8 cellular contexts compared by ENCODE assay signal in genomic region chr12:122895757-122896636, GRCh38. TPM values are rescaled to one million over a fixed set of nuclear protein-coding genes. Genes with fewer than 3 reads are reported as not detected.
DNase-seq lines count a peak whose midpoint lies in the region; ATAC-seq, FAIRE-seq and TF ChIP-seq lines count a peak whose summit lies in the region.

Gene VPS37B (minus strand): TSS chr12:122896124. CDS start chr12:122896062, 62 bp downstream.

- H3K9ac ChIP-seq in ES-I3 (ENCODE audit: low read depth, low read length), result peak within 1 kb of the TSS; percentile 94

- H3K27me3 ChIP-seq in lower lobe of right lung (ENCODE audit: low read depth), result no peaks in the 10 kb centered on the region

- H3K36me3 Mint-ChIP-seq in activated CD8-positive, alpha-beta T cell treated with anti-CD3 and anti-CD28 coated beads, Interleukin-2, amount 10 ng/mL, durations not matched to agents 7 days and 5 days (ENCODE audit: low read depth), result peaks cover 27% of the 10 kb centered on the region

- H3K9me3 Mint-ChIP-seq in activated CD8-positive, alpha-beta T cell treated with anti-CD3 and anti-CD28 coated beads, Interleukin-2, amount 10 ng/mL, durations not matched to agents 7 days and 5 days (ENCODE audit: insufficient read depth), result peaks cover 5% of the 10 kb centered on the region

- POLR2A ChIA-PET in activated CD8-positive, alpha-beta T cell treated with anti-CD3 and anti-CD28 coated beads, Interleukin-2, amount 10 ng/mL, durations not matched to agents 7 days and 5 days (lab: Charles Lee), result interaction anchor here (0.9 to 1.5 kb wide), 5 partner anchors 8 to 78 kb away, joined by 3 to 7 read pairs (median 4); no protein-coding TSS in a partner anchor

- peak; percentile 71 for DNase-seq in NCI-H460 (ENCODE audit: extremely low read depth, low read depth)
- DNase-seq in activated CD8-positive, alpha-beta T cell treated with anti-CD3 and anti-CD28 coated beads, Interleukin-2, amount 10 ng/mL, durations not matched to agents 7 days and 5 days, result peak; percentile 91
- DNase-seq in ecto neural progenitor cell (ENCODE audit: low spot score), result peak; percentile 93
- peak; percentile 89 for DNase-seq in lower lobe of right lung
- DNase-seq in stimulated activated CD4-positive, alpha-beta T cell treated with anti-CD3 and anti-CD28 coated beads, Interleukin-4, amount 100 ng/mL, for 48 hours (ENCODE audit: low read depth in 2 of 2), result peak; percentile 73 to 85
- no peak for DNase-seq in GM19239 (ENCODE audit: insufficient read length, low spot score)

- intact Hi-C loops in lower lobe of right lung (cut with DNase I), result no loop called here

- no peaks in the 10 kb centered on the region for H3K27me3 Mint-ChIP-seq in activated CD8-positive, alpha-beta T cell treated with anti-CD3 and anti-CD28 coated beads, Interleukin-2, amount 10 ng/mL, durations not matched to agents 7 days and 5 days (ENCODE audit: low read depth)

- H3K4me3 ChIP-seq in lower lobe of right lung, result peak within 1 kb of the TSS; percentile 74

- H3K27ac Mint-ChIP-seq in activated CD8-positive, alpha-beta T cell treated with anti-CD3 and anti-CD28 coated beads, Interleukin-2, amount 10 ng/mL, durations not matched to agents 7 days and 5 days, result peak within 1 kb of the TSS; percentile 90

- H3K4me3 Mint-ChIP-seq in activated CD8-positive, alpha-beta T cell treated with anti-CD3 and anti-CD28 coated beads, Interleukin-2, amount 10 ng/mL, durations not matched to agents 7 days and 5 days, result peak within 1 kb of the TSS; percentile 85

- H3K4me1 ChIP-seq in ES-I3 (ENCODE audit: insufficient read depth, low read length) (peaks cover 24% of the 10 kb centered on the region), lower lobe of right lung (peaks cover 45% of the 10 kb centered on the region)

- CTCF ChIA-PET in activated CD8-positive, alpha-beta T cell treated with anti-CD3 and anti-CD28 coated beads, Interleukin-2, amount 10 ng/mL, durations not matched to agents 7 days and 5 days (lab: Charles Lee), result interaction anchor here (0.7 to 1.5 kb wide), 2 partner anchors 15 to 51 kb away, joined by 3 to 5 read pairs; no protein-coding TSS in a partner anchor

- peaks cover 90% of the 10 kb centered on the region for H3K4me1 Mint-ChIP-seq in activated CD8-positive, alpha-beta T cell treated with anti-CD3 and anti-CD28 coated beads, Interleukin-2, amount 10 ng/mL, durations not matched to agents 7 days and 5 days (ENCODE audit: low read depth)

- H3K9me3 ChIP-seq in ES-I3 (ENCODE audit: control insufficient read depth, insufficient read depth, low read length), result no peaks in the 10 kb centered on the region
- H3K9me3 ChIP-seq in lower lobe of right lung, result no peaks in the 10 kb centered on the region

- peak within 1 kb of the TSS; percentile 94 for H3K27ac ChIP-seq in lower lobe of right lung

- H3K36me3 ChIP-seq in ES-I3 (ENCODE audit: insufficient read depth, low read length) (no peaks in the 10 kb centered on the region), lower lobe of right lung (no peaks in the 10 kb centered on the region)

- no peak for TF ChIP-seq CTCF in lower lobe of right lung (IDR thresholded peaks at IDR 0.05)

- no peak for FAIRE-seq in GM19239 (lab: Jason Lieb, UNC)

- ATAC-seq in HG02623 (IDR thresholded peaks at IDR 0.05; ENCODE audit: unreplicated experiment) (peak; percentile 50), lower lobe of right lung (peak; percentile 78 to 89)
- ATAC-seq in activated CD8-positive, alpha-beta T cell treated with anti-CD3 and anti-CD28 coated beads, Interleukin-2, amount 10 ng/mL, durations not matched to agents 7 days and 5 days, result peak; percentile 65

RNA-seq across cellular contexts. Expression of gene VPS37B, which starts in this region (rescaled TPM):
- total RNA-seq in NCI-H460 (2014; rRNA removed; shearing (Covaris generic)), result 13.1 and 15.8 TPM in 2 replicates
- polyA plus RNA-seq in NCI-H460 (2014; cell fraction: nucleus; rRNA removed), result 7.5 and 12.3 TPM in 2 replicates
- total RNA-seq in activated CD8-positive, alpha-beta T cell treated with anti-CD3 and anti-CD28 coated beads, Interleukin-2, amount 10 ng/mL, durations not matched to agents 7 days and 5 days, result 10 to 100 TPM; 24.9 to 26.5 TPM
- total RNA-seq in lower lobe of right lung, result 34.5 TPM
